ENCODE assay signal across 10 cellular contexts in genomic region chr6:223136-223535, GRCh38.
"Had no signal": no experiment of that assay in that cellular context is flagged by ENCODE, and none has a peak within 500 bp of the region (broad histone marks: within the 10 kb centered on the region; RNA-seq: fewer than 3 reads in every experiment).

No MANE protein-coding gene starts in this region.

- H3K36me3 ChIP-seq: esophagus squamous epithelium, spleen, suprapubic skin, upper lobe of left lung had no signal

- H3K4me3 ChIP-seq: esophagus squamous epithelium, spleen, suprapubic skin, upper lobe of left lung had no signal

- DNase-seq: esophagus squamous epithelium; naive thymus-derived CD4-positive, alpha-beta T cell; SHP77; spleen; stimulated activated naive CD8-positive, alpha-beta T cell treated with anti-CD3 and anti-CD28 coated beads, Interleukin-15, Interleukin-2, amounts not matched to agents 100 U/mL and 50 U/mL, for 24 hours; upper lobe of left lung had no signal

- FAIRE-seq: astrocyte had no signal

- H3K27me3 Mint-ChIP-seq: naive thymus-derived CD4-positive, alpha-beta T cell had no signal

- H3K27me3 ChIP-seq: spleen, upper lobe of left lung had no signal

- H3K27ac ChIP-seq: spleen, suprapubic skin, upper lobe of left lung had no signal

- H3K9me3 ChIP-seq: esophagus squamous epithelium, spleen, suprapubic skin, upper lobe of left lung had no signal

- ATAC-seq: naive thymus-derived CD4-positive, alpha-beta T cell; sciatic nerve; SK-N-SH treated with all-trans-retinoic acid at 6 μM for 48 hours had no signal
